In the genomic region with DNA sequence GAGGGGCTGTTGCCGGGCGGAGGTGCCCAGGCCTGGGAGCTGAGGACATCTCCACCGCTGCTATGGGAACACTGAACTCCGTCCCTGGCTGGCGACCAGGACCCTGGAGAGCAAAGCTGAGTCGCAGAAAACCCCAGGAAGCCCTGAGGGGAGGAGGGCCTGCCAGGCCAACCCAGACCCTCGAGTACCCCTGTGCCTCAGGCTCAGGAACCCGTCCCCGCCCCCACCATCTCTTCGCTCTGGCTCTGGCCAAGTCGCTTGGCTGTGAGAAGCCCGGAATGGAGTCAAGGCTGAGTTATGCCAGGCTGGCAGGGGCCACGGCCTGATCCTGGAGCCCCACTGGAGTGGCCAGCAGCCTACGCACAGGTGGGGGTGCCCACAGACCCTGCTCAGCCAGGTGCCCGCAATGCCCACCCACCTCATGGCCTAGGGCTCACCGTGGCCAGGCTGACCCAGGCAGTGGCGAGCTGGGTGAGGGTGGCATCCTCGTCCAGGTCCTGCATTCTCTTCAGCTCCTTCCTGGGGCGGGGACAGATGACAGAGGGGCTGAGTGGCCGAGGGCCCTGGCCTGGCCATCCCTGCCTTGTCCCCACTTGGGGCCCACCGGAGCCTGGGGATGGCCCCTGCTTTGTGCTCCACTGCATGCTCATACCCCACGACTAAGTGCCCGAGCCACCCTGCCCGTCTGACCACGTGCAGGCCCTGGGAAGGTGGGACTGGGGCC, we compare ENCODE assay signal across 1 cellular context.
TF ChIP-seq lines count a peak whose summit lies in the region.

No MANE protein-coding gene starts in this region.

TF ChIP-seq in HepG2, 621 proteins besides CTCF, POLR2A, EP300 and RAD21:
- TF ChIP-seq RBFOX2 (IDR thresholded peaks at IDR 0.05; ENCODE audit: low read depth, low read length) (peak; percentile 65), ZNF484 (CRISPR knock-in tag; IDR thresholded peaks at IDR 0.05; ENCODE audit: borderline replicate concordance, low read depth) (no peak), ARHGAP35 (CRISPR knock-in tag; IDR thresholded peaks at IDR 0.05; ENCODE audit: borderline replicate concordance) (no peak), AGO2 (optimal IDR thresholded peaks at IDR 0.05; ENCODE audit: low read depth, low read length) (peak; percentile 70)
